ENCODE assay signal across 34 cellular contexts in genomic region chr3:122213650-122214049, GRCh38. TPM values are rescaled to one million over a fixed set of nuclear protein-coding genes. Genes with fewer than 3 reads are reported as not detected.
"Had no signal": no experiment of that assay in that cellular context is flagged by ENCODE, and none has a peak within 500 bp of the region (broad histone marks: within the 10 kb centered on the region; RNA-seq: fewer than 3 reads in every experiment).

No MANE protein-coding gene starts in this region.

- H3K9me3 Mint-ChIP-seq: activated CD4-positive, alpha-beta memory T cell treated with anti-CD3 and anti-CD28 coated beads, Interleukin-2, amount 10 ng/mL, durations not matched to agents 7 days and 5 days; brain had no signal

- H3K4me1 ChIP-seq: breast epithelium, colonic mucosa, esophagus squamous epithelium, gastroesophageal sphincter had no signal

- H3K4me1 Mint-ChIP-seq: activated CD4-positive, alpha-beta memory T cell treated with anti-CD3 and anti-CD28 coated beads, Interleukin-2, amount 10 ng/mL, durations not matched to agents 7 days and 5 days; brain had no signal

- H3K9me3 ChIP-seq: breast epithelium, colonic mucosa, esophagus squamous epithelium, gastroesophageal sphincter had no signal

- H3K27ac Mint-ChIP-seq: activated CD4-positive, alpha-beta memory T cell treated with anti-CD3 and anti-CD28 coated beads, Interleukin-2, amount 10 ng/mL, durations not matched to agents 7 days and 5 days; activated naive CD8-positive, alpha-beta T cell; brain had no signal

- H3K4me3 ChIP-seq: breast epithelium, cardiac muscle cell, colonic mucosa, esophagus squamous epithelium, gastroesophageal sphincter had no signal

- H3K27ac ChIP-seq: breast epithelium, cardiac muscle cell, colonic mucosa, epithelial cell of prostate, esophagus squamous epithelium, gastroesophageal sphincter had no signal

- H3K27me3 ChIP-seq: breast epithelium, cardiac muscle cell, colonic mucosa, esophagus squamous epithelium had no signal

- H3K4me3 Mint-ChIP-seq: activated CD4-positive, alpha-beta memory T cell treated with anti-CD3 and anti-CD28 coated beads, Interleukin-2, amount 10 ng/mL, durations not matched to agents 7 days and 5 days; activated naive CD8-positive, alpha-beta T cell; brain had no signal

- ATAC-seq: gastroesophageal sphincter, SK-N-SH treated with all-trans-retinoic acid at 6 μM for 48 hours had no signal

- H3K36me3 Mint-ChIP-seq: activated naive CD8-positive, alpha-beta T cell; brain had no signal

- DNase-seq: activated CD4-positive, alpha-beta memory T cell treated with anti-CD3 and anti-CD28 coated beads, Interleukin-2, amount 10 ng/mL, durations not matched to agents 7 days and 5 days; activated CD4-positive, alpha-beta T cell treated with anti-CD3 and anti-CD28 coated beads for 4 hours; activated CD4-positive, CD25-positive, alpha-beta regulatory T cell; activated CD4-positive, CD25-positive, alpha-beta regulatory T cell treated with anti-CD3 and anti-CD28 coated beads, Interleukin-2, amount 50 U/mL, for 72 hours; activated CD8-positive, alpha-beta memory T cell treated with anti-CD3 and anti-CD28 coated beads for 24 hours; activated effector memory CD4-positive, alpha-beta T cell treated with Interleukin-2 at 50 U/mL for 16 hours; activated gamma-delta T cell treated with Interleukin-2 at 50 U/mL for 16 hours; activated naive CD4-positive, alpha-beta T cell treated with anti-CD3 and anti-CD28 coated beads, Interleukin-2, amount 50 U/mL, for 16 hours; activated naive CD4-positive, alpha-beta T cell treated with Interleukin-2 at 50 U/mL for 16 hours; activated T-cell treated with anti-CD3 and anti-CD28 coated beads, Interleukin-2, amount 50 U/mL, for 48 hours; amygdala; aorta; central memory CD4-positive, alpha-beta T cell; cerebellar nuclear complex; colonic mucosa; effector CD8-positive, alpha-beta T cell; esophagus squamous epithelium; foreskin melanocyte; T-helper 2 cell had no signal

- H3K36me3 ChIP-seq: breast epithelium, cardiac muscle cell, colonic mucosa, esophagus squamous epithelium, gastroesophageal sphincter had no signal

- FAIRE-seq: endometrium, endothelial cell of umbilical vein had no signal

RNA-seq across cellular contexts. Expression of gene CASR, which starts 30.2 kb away (rescaled TPM):
- total RNA-seq: aorta; breast epithelium; dermis microvascular lymphatic vessel endothelial cell; endothelial cell of umbilical vein; fibroblast of villous mesenchyme; glomerular endothelial cell; T-helper 1 cell treated with Interleukin-12 subunit alpha and Interleukin-12 subunit beta and Interleukin-4 antibody, amounts not matched to agents 30 ng/mL and 1 ng/mL, for 36 hours had no signal
- polyA plus RNA-seq: aorta, cardiac muscle cell, endothelial cell of umbilical vein, esophagus, fibroblast of lung had no signal
